Comparison of ENCODE assay signal across 8 cellular contexts in the genomic region with DNA sequence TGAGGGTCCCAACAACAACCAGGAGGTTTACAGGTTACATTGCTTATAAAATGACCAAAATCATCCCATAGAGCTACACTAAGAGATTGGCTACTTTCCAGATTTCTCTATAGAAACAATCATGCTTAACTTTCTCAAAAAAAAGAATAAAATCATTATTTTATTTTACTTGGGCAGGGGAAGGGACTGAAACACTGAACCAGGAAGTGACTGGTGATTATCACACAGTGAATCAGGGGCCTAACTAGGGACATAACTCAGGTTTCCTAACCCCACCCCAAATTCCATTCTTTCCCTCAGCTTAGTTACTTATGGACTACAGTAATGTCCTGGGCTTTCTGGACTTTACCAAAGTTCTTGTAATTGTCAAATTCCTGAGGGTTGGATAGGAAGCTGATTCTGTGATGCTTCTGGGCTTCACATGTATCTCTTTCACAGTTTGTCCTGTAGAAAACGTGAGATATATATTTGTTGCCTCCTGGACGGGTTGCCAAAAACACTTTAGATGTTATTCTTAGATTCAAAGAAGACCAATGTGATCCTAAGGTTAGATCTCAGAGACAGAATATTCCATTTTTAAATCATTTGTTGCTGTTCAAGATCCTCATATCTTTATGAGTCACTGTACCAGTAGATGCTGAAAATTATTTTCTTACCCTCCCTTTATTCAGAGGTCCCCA. TPM values are rescaled to one million over a fixed set of nuclear protein-coding genes. Genes with fewer than 3 reads are reported as not detected.
A peak's percentile ranks its signal among the peaks of the same experiment; 100 is the strongest.
DNase-seq lines count a peak whose midpoint lies in the region; ATAC-seq and TF ChIP-seq lines count a peak whose summit lies in the region.
"Not testable (repeated sequence)": the region's sequence is repeated elsewhere in the genome, so short reads cannot be mapped to it uniquely, and the experiment has no call there.

No MANE protein-coding gene starts in this region.

- CTCF ChIA-PET in T-cell (lab: Charles Lee) = not testable (repeated sequence)

- peak; percentile 46 to 53 (median 50) for ATAC-seq in T-cell (replicated peaks in 1 of 4)
- ATAC-seq in aorta (ENCODE audit: low FRiP score) = peak; percentile 57

- 39 to 59% (median 41%) methylated on average over 2 of the region's 2 CpGs for WGBS in adrenal gland, 4 donors
- 24% methylated on average over 2 of the region's 2 CpGs for WGBS in esophagus muscularis mucosa
- 18 to 19% methylated on average over 2 of the region's 2 CpGs for WGBS in aorta, 2 donors

- not testable (repeated sequence) for H3K9me3 ChIP-seq in adrenal gland (replicated peaks in 1 of 3); esophagus muscularis mucosa; aorta (ENCODE audit: control insufficient read depth, low read length)

- not testable (repeated sequence) for H3K27me3 ChIP-seq in adrenal gland; esophagus muscularis mucosa; aorta (ENCODE audit: control insufficient read depth in 1 of 2, insufficient read depth in 2 of 2, low read length in 1 of 2)

- H3K4me1 ChIP-seq in adrenal gland (replicated peaks in 1 of 2) = peaks cover 9 to 13% of the 10 kb centered on the region in 2 donors
- peaks cover 18 to 32% (median 28%) of the 10 kb centered on the region in 4 donors for H3K4me1 ChIP-seq in esophagus muscularis mucosa
- not testable (repeated sequence) for H3K4me1 ChIP-seq in aorta (ENCODE audit: control insufficient read depth in 1 of 2, insufficient read depth in 2 of 2, low read length in 2 of 2)

- H3K27ac ChIP-seq in adrenal gland (peak overlapping the region in 4 of 5 donors; percentile 7 to 74 (median 28)), esophagus muscularis mucosa (replicated peaks in 1 of 4) (peak overlapping the region; percentile 70 to 77 (median 74))
- H3K27ac ChIP-seq in aorta (ENCODE audit: low read depth in 1 of 2, low read length in 2 of 2) = not testable (repeated sequence)

- H3K4me1 Mint-ChIP-seq in T-cell = peaks cover 8 to 10% (median 8%) of the 10 kb centered on the region in 3 donors

- intact Hi-C loops in adrenal gland (cut with DNase I); aorta (cut with DNase I): not testable (repeated sequence)
- intact Hi-C loops in esophagus muscularis mucosa (cut with DNase I) = loop anchor here (5.0 kb wide), 1 partner anchor 114 kb away; no protein-coding TSS in a partner anchor

- not testable (repeated sequence) for H3K36me3 ChIP-seq in adrenal gland (replicated peaks in 1 of 2); esophagus muscularis mucosa; aorta (ENCODE audit: control insufficient read depth in 1 of 2, insufficient read depth in 2 of 2, low read length in 1 of 2)

- TF ChIP-seq EP300 in esophagus muscularis mucosa (IDR thresholded peaks at IDR 0.05) = not testable (repeated sequence)

- POLR2A ChIA-PET in T-cell (lab: Charles Lee) = not testable (repeated sequence)

- not testable (repeated sequence) for H3K4me3 ChIP-seq in adrenal gland; esophagus muscularis mucosa; aorta (ENCODE audit: low read length in 2 of 2)

- not testable (repeated sequence) for H3K36me3 Mint-ChIP-seq in T-cell

- H3K27me3 Mint-ChIP-seq in T-cell = not testable (repeated sequence)

- TF ChIP-seq POLR2A in adrenal gland (IDR thresholded peaks at IDR 0.05); esophagus muscularis mucosa (IDR thresholded peaks at IDR 0.05; ENCODE audit: low read depth): not testable (repeated sequence)

- not testable (repeated sequence) for H3K9me3 Mint-ChIP-seq in T-cell

- H3K4me3 Mint-ChIP-seq in T-cell = not testable (repeated sequence)

- not testable (repeated sequence) for TF ChIP-seq CTCF in adrenal gland (IDR thresholded peaks at IDR 0.05); esophagus muscularis mucosa (IDR thresholded peaks at IDR 0.05)

- DNase-seq in GM04504 (ENCODE audit: low read depth) = peak; percentile 18
- peak; percentile 49 for DNase-seq in LoVo (ENCODE audit: low spot score)
- DNase-seq in T-cell; adrenal gland; esophagus muscularis mucosa (ENCODE audit: extremely low spot score); aorta: not testable (repeated sequence)
- DNase-seq in left kidney (ENCODE audit: low read depth, low spot score) = peak; percentile 7
- DNase-seq in renal cortical epithelial cell (ENCODE audit: low read depth) = peak; percentile 78

- peak overlapping the region; percentile 52 to 71 for H3K27ac Mint-ChIP-seq in T-cell

RNA-seq across cellular contexts. Expression of gene NPEPPS, which starts 28.0 kb away (rescaled TPM):
- 100 to 1,000 TPM in 1 of 5 donors, 10 to 100 TPM in 4; 92.7 to 106 (median 97.4) TPM for total RNA-seq in T-cell
- 100 to 1,000 TPM in 6 of 8 donors, 10 to 100 TPM in 2; 82.0 to 187 (median 139) TPM for total RNA-seq in adrenal gland
- 10 to 100 TPM; 37.9 to 87.5 (median 48.8) TPM for polyA plus RNA-seq in adrenal gland
- total RNA-seq in esophagus muscularis mucosa = 100 to 1,000 TPM in 1 of 4 donors, 10 to 100 TPM in 3; 73.7 to 120 (median 86.5) TPM
- 168 and 387 TPM in 2 replicates for total RNA-seq in renal cortical epithelial cell
- total RNA-seq in aorta = 100 to 1,000 TPM in 1 of 2 donors, 10 to 100 TPM in 1; 99.4 to 143 TPM
- polyA plus RNA-seq in aorta = 10 to 100 TPM; 22.5 to 68.1 TPM
